In the genomic region with DNA sequence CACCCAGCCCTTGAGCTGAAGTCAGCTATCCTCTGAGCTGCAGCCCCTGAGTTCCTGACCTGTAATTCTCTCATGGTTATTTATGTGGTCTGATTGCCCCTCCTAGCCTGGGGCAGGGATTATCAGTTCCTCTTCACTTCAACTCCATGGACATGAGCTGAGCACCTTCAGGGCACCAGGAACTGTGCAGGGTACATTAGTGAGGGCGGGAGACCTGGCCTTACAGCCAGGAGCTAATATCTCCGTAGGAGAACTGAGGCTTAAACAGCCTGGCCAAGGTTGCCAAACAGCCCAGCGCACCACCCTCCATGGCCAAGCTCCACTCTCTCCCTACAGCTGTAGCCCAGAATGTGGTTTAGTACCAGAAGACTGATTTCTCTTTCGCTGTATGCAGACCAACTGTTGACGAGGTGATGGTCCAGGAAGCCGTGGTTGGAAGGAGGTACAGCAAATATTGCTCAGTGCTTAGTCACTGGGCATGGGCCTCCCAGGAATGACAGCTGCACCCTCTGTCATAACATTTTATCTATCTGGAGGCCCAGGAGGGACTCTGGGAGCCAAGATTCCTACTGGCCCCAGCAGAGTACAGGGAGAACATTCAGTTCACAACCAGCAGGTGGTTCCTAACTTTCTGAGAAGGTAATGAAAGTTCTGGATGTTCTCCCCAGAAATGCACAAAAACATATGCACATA, we compare ENCODE assay signal across 10 cellular contexts.
DNase-seq lines count a peak whose midpoint lies in the region; ATAC-seq and TF ChIP-seq lines count a peak whose summit lies in the region.
"Had no signal": no experiment of that assay in that cellular context is flagged by ENCODE, and none has a peak within 500 bp of the region (broad histone marks: within the 10 kb centered on the region; RNA-seq: fewer than 3 reads in every experiment).

No MANE protein-coding gene starts in this region.

- H3K4me1 Mint-ChIP-seq in endodermal cell (no peaks in the 10 kb centered on the region), T-cell (no peaks in the 10 kb centered on the region)

- H3K27ac Mint-ChIP-seq in endodermal cell = no peak overlapping the region
- H3K27ac Mint-ChIP-seq in T-cell = no peak overlapping the region

- POLR2A ChIA-PET in T-cell (lab: Charles Lee) = no interaction called here

- TF ChIP-seq CTCF in endodermal cell (conservative IDR thresholded peaks at IDR 0.05) (peak; percentile 31), retinal pigment epithelial cell (conservative IDR thresholded peaks at IDR 0.05; ENCODE audit: low read depth, low read length) (peak; percentile 19)

- H3K27me3 Mint-ChIP-seq in endodermal cell (ENCODE audit: insufficient read depth) = no peaks in the 10 kb centered on the region
- H3K27me3 Mint-ChIP-seq in T-cell = peaks cover 27 to 29% of the 10 kb centered on the region in 2 donors

- no peaks in the 10 kb centered on the region for H3K36me3 ChIP-seq in endodermal cell (ENCODE audit: control insufficient read depth, insufficient read depth, low read length)

- no peaks in the 10 kb centered on the region for H3K36me3 Mint-ChIP-seq in endodermal cell (ENCODE audit: low read depth)
- H3K36me3 Mint-ChIP-seq in T-cell = no peaks in the 10 kb centered on the region

- no peak overlapping the region for H3K9ac ChIP-seq in endodermal cell (ENCODE audit: extremely low read depth, low read length, poor library complexity, severe bottlenecking)

- WGBS in endodermal cell (ENCODE audit: insufficient coverage in 1 of 2, insufficient read length in 1 of 2), 2 experiments = 87 to 97% methylated on average over 5 to 6 of the region's 6 CpGs

- no peak for ATAC-seq in T-cell (replicated peaks in 1 of 4)
- ATAC-seq in GM21737 (IDR thresholded peaks at IDR 0.05; ENCODE audit: unreplicated experiment) = no peak

- no peak overlapping the region for H3K27ac ChIP-seq in endodermal cell (ENCODE audit: low read depth, low read length)
- H3K27ac ChIP-seq: 22Rv1 had no signal

- H3K9me3 Mint-ChIP-seq in endodermal cell = no peaks in the 10 kb centered on the region
- no peaks in the 10 kb centered on the region for H3K9me3 Mint-ChIP-seq in T-cell

- DNase-seq in DMS 273 (lab: John Stamatoyannopoulos, UW; ENCODE audit: unreplicated experiment) = peak; percentile 12
- DNase-seq in DMS 273 treated with DMSO at 0.1 percent for 48 hours (lab: John Stamatoyannopoulos, UW) = no peak
- peak; percentile 85 for DNase-seq in MV-4-11 (lab: John Stamatoyannopoulos, UW)
- DNase-seq in endodermal cell = no peak
- no peak for DNase-seq in retinal pigment epithelial cell (ENCODE audit: low read depth)
- DNase-seq in T-cell = no peak
- DNase-seq in DMS79 (lab: John Stamatoyannopoulos, UW) = no peak
- DNase-seq: T-helper 9 cell had no signal

- H3K4me3 Mint-ChIP-seq in endodermal cell = no peak overlapping the region
- H3K4me3 Mint-ChIP-seq in T-cell = no peak overlapping the region

- CTCF ChIA-PET in T-cell (lab: Charles Lee) = interaction anchor here in 1 of 2 donors (0.5 kb wide), 1 partner anchor 72 kb away, joined by 4 read pairs; no protein-coding TSS in a partner anchor

- H3K4me1 ChIP-seq in endodermal cell (ENCODE audit: control insufficient read depth, insufficient read depth, low read length) = no peaks in the 10 kb centered on the region

- H3K4me3 ChIP-seq in endodermal cell (ENCODE audit: low read length) (no peak overlapping the region), retinal pigment epithelial cell (ENCODE audit: low read length) (no peak overlapping the region)

- no peaks in the 10 kb centered on the region for H3K9me3 ChIP-seq in endodermal cell (ENCODE audit: control insufficient read depth, low read length)

- no peaks in the 10 kb centered on the region for H3K27me3 ChIP-seq in endodermal cell (ENCODE audit: control insufficient read depth, insufficient read depth, low read length, poor library complexity, severe bottlenecking)

Comparison
In these comparisons a context has a peak if more than half of its experiments do, and no peak if none do; other contexts are left out.
1. DNase-seq: peak in DMS 273 (single experiment) and MV-4-11 (single experiment); none in DMS 273 treated with DMSO at 0.1 percent for 48 hours (single experiment), endodermal cell (single experiment), retinal pigment epithelial cell (single experiment), T-cell (0 of 34) and DMS79 (single experiment).